ENCODE assay signal across 1 cellular context in genomic region chr20:51566594-51566993, GRCh38.
TF ChIP-seq lines count a peak whose summit lies in the region.

No MANE protein-coding gene starts in this region.

TF ChIP-seq in SK-N-SH treated with all-trans-retinoic acid at 6 μM for 48 hours, 23 proteins besides CTCF, POLR2A, EP300 and RAD21 (continued from another document):
- TF ChIP-seq TCF4 (CRISPR knock-in tag; IDR thresholded peaks at IDR 0.05; ENCODE audit: borderline replicate concordance), result no peak
- TF ChIP-seq, protein P1, sequence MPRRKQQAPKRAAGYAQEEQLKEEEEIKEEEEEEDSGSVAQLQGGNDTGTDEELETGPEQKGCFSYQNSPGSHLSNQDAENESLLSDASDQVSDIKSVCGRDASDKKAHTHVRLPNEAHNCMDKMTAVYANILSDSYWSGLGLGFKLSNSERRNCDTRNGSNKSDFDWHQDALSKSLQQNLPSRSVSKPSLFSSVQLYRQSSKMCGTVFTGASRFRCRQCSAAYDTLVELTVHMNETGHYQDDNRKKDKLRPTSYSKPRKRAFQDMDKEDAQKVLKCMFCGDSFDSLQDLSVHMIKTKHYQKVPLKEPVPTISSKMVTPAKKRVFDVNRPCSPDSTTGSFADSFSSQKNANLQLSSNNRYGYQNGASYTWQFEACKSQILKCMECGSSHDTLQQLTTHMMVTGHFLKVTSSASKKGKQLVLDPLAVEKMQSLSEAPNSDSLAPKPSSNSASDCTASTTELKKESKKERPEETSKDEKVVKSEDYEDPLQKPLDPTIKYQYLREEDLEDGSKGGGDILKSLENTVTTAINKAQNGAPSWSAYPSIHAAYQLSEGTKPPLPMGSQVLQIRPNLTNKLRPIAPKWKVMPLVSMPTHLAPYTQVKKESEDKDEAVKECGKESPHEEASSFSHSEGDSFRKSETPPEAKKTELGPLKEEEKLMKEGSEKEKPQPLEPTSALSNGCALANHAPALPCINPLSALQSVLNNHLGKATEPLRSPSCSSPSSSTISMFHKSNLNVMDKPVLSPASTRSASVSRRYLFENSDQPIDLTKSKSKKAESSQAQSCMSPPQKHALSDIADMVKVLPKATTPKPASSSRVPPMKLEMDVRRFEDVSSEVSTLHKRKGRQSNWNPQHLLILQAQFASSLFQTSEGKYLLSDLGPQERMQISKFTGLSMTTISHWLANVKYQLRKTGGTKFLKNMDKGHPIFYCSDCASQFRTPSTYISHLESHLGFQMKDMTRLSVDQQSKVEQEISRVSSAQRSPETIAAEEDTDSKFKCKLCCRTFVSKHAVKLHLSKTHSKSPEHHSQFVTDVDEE (CRISPR knock-in tag; IDR thresholded peaks at IDR 0.05), result no peak
- no peak for TF ChIP-seq ZC3H10 (CRISPR knock-in tag; IDR thresholded peaks at IDR 0.05)
- TF ChIP-seq OSR1 (CRISPR knock-in tag; IDR thresholded peaks at IDR 0.05), result no peak
- no peak for TF ChIP-seq ZFP30 (CRISPR knock-in tag; IDR thresholded peaks at IDR 0.05)
- no peak for TF ChIP-seq RARB (CRISPR knock-in tag; IDR thresholded peaks at IDR 0.05)
- TF ChIP-seq CREB5 (CRISPR knock-in tag; IDR thresholded peaks at IDR 0.05; ENCODE audit: low read depth), result no peak
